In the genomic region with DNA sequence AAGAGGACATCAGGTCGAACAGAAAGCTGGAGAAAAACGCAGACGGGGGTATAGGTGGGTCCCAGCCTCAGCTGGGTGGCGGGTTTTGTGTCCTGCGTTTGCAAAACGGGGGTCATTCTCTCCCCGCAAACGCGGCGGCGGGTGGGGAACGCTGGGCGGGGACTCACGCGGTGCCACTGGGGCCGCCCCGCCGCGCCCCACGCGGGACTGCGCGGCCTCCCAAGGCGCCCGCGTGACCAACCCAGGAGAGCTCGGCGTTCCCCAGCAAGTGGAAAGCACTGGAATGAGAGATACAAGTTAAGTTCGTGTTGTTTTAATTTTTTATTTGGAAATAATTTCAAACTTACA, we compare ENCODE assay signal across 13 cellular contexts. TPM values are rescaled to one million over a fixed set of nuclear protein-coding genes. Genes with fewer than 3 reads are reported as not detected.
DNase-seq lines count a peak whose midpoint lies in the region; ATAC-seq, FAIRE-seq and TF ChIP-seq lines count a peak whose summit lies in the region.
"Had no signal": no experiment of that assay in that cellular context is flagged by ENCODE, and none has a peak within 500 bp of the region (broad histone marks: within the 10 kb centered on the region; RNA-seq: fewer than 3 reads in every experiment).

No MANE protein-coding gene starts in this region.

- H3K9me3 Mint-ChIP-seq in activated CD8-positive, alpha-beta T cell treated with anti-CD3 and anti-CD28 coated beads for 36 hours: no peaks in the 10 kb centered on the region
- no peaks in the 10 kb centered on the region for H3K9me3 Mint-ChIP-seq in activated CD8-positive, alpha-beta T cell treated with anti-CD3 and anti-CD28 coated beads, Interleukin-2, amount 10 ng/mL, durations not matched to agents 7 days and 5 days (ENCODE audit: insufficient read depth)
- no peaks in the 10 kb centered on the region for H3K9me3 Mint-ChIP-seq in natural killer cell

- no peak for DNase-seq in activated CD8-positive, alpha-beta T cell treated with anti-CD3 and anti-CD28 coated beads for 36 hours
- DNase-seq in activated CD8-positive, alpha-beta T cell treated with anti-CD3 and anti-CD28 coated beads, Interleukin-2, amount 10 ng/mL, durations not matched to agents 7 days and 5 days: no peak
- DNase-seq in dorsolateral prefrontal cortex (no peak), natural killer cell (no peak), tibial artery (peak in 1 of 2 donors; percentile 61), GM12891 (ENCODE audit: insufficient read length, low spot score) (no peak), HT-29 (ENCODE audit: low spot score) (no peak)
- DNase-seq: adrenal gland, GF-D8, NCI-H1436 treated with DMSO at 0.1 percent for 48 hours had no signal

- TF ChIP-seq CTCF in activated CD8-positive, alpha-beta T cell treated with anti-CD3 and anti-CD28 coated beads for 36 hours (IDR thresholded peaks at IDR 0.05): no peak
- TF ChIP-seq CTCF in dorsolateral prefrontal cortex (IDR thresholded peaks at IDR 0.05 in 54 of 56, conservative IDR thresholded peaks at IDR 0.05 in 2 of 56; ENCODE audit: low read depth in 1 of 56, partially characterized antibody in 56 of 56) (no peak), natural killer cell (IDR thresholded peaks at IDR 0.05) (no peak), tibial artery (IDR thresholded peaks at IDR 0.05) (no peak)

- peak overlapping the region; percentile 51 for H3K4me3 Mint-ChIP-seq in activated CD8-positive, alpha-beta T cell treated with anti-CD3 and anti-CD28 coated beads for 36 hours
- no peak overlapping the region for H3K4me3 Mint-ChIP-seq in activated CD8-positive, alpha-beta T cell treated with anti-CD3 and anti-CD28 coated beads, Interleukin-2, amount 10 ng/mL, durations not matched to agents 7 days and 5 days
- peak overlapping the region; percentile 84 for H3K4me3 Mint-ChIP-seq in natural killer cell

- H3K27ac ChIP-seq in dorsolateral prefrontal cortex (peak overlapping the region in 3 of 59 donors; percentile 5 to 56 (median 12)), tibial artery (peak overlapping the region; percentile 61 to 63)
- H3K27ac ChIP-seq: adrenal gland had no signal

- intact Hi-C loops in activated CD8-positive, alpha-beta T cell treated with anti-CD3 and anti-CD28 coated beads for 36 hours (cut with micrococcal nuclease): no loop called here
- intact Hi-C loops in dorsolateral prefrontal cortex (cut with DNase I) (no loop called here), natural killer cell (cut with micrococcal nuclease) (loop anchor here (5.0 kb wide), 1 partner anchor 52 kb away; no protein-coding TSS in a partner anchor), tibial artery (cut with DNase I; ENCODE audit: low total_unique reads) (loop anchor here (10.0 kb wide), 1 partner anchor 111 kb away; no protein-coding TSS in a partner anchor)

- TF ChIP-seq POLR2A in GM12891 (IDR thresholded peaks at IDR 0.05; ENCODE audit: low read depth, low read length): no peak

- POLR2A ChIA-PET in activated CD8-positive, alpha-beta T cell treated with anti-CD3 and anti-CD28 coated beads for 36 hours (lab: Charles Lee): no interaction called here
- POLR2A ChIA-PET in activated CD8-positive, alpha-beta T cell treated with anti-CD3 and anti-CD28 coated beads, Interleukin-2, amount 10 ng/mL, durations not matched to agents 7 days and 5 days (lab: Charles Lee): no interaction called here

- no peaks in the 10 kb centered on the region for H3K4me1 Mint-ChIP-seq in activated CD8-positive, alpha-beta T cell treated with anti-CD3 and anti-CD28 coated beads for 36 hours (ENCODE audit: low read depth)
- H3K4me1 Mint-ChIP-seq in activated CD8-positive, alpha-beta T cell treated with anti-CD3 and anti-CD28 coated beads, Interleukin-2, amount 10 ng/mL, durations not matched to agents 7 days and 5 days (ENCODE audit: low read depth): peaks cover 3% of the 10 kb centered on the region
- peaks cover 0 to 12% of the 10 kb centered on the region in 2 donors for H3K4me1 Mint-ChIP-seq in natural killer cell

- no peak for ATAC-seq in activated CD8-positive, alpha-beta T cell treated with anti-CD3 and anti-CD28 coated beads for 36 hours
- no peak for ATAC-seq in activated CD8-positive, alpha-beta T cell treated with anti-CD3 and anti-CD28 coated beads, Interleukin-2, amount 10 ng/mL, durations not matched to agents 7 days and 5 days
- ATAC-seq in natural killer cell: peak; percentile 19 to 41 (median 31)
- no peak for ATAC-seq in GM21515 (IDR thresholded peaks at IDR 0.05; ENCODE audit: unreplicated experiment)

- H3K4me3 ChIP-seq in dorsolateral prefrontal cortex (peak overlapping the region in 51 of 59 donors; percentile 16 to 68 (median 53)), tibial artery (peak overlapping the region; percentile 71 to 78)
- H3K4me3 ChIP-seq: lung had no signal

- H3K27me3 Mint-ChIP-seq in activated CD8-positive, alpha-beta T cell treated with anti-CD3 and anti-CD28 coated beads for 36 hours: peaks cover 27% of the 10 kb centered on the region
- H3K27me3 Mint-ChIP-seq in activated CD8-positive, alpha-beta T cell treated with anti-CD3 and anti-CD28 coated beads, Interleukin-2, amount 10 ng/mL, durations not matched to agents 7 days and 5 days (ENCODE audit: low read depth): peaks cover 34% of the 10 kb centered on the region
- peaks cover 3 to 6% of the 10 kb centered on the region in 2 donors for H3K27me3 Mint-ChIP-seq in natural killer cell (ENCODE audit: low read depth in 2 of 2)

- peaks cover 0 to 4% (median 2%) of the 10 kb centered on the region in 3 donors for H3K36me3 ChIP-seq in tibial artery
- H3K36me3 ChIP-seq: adrenal gland had no signal

- H3K9me3 ChIP-seq in tibial artery: no peaks in the 10 kb centered on the region
- H3K9me3 ChIP-seq: adrenal gland had no signal

- CTCF ChIA-PET in activated CD8-positive, alpha-beta T cell treated with anti-CD3 and anti-CD28 coated beads for 36 hours (lab: Charles Lee): no interaction called here
- CTCF ChIA-PET in activated CD8-positive, alpha-beta T cell treated with anti-CD3 and anti-CD28 coated beads, Interleukin-2, amount 10 ng/mL, durations not matched to agents 7 days and 5 days (lab: Charles Lee): no interaction called here

- H3K4me1 ChIP-seq in tibial artery: peaks cover 0 to 24% (median 15%) of the 10 kb centered on the region in 4 donors

- H3K27me3 ChIP-seq in dorsolateral prefrontal cortex (peaks cover 0 to 58% (median 34%) of the 10 kb centered on the region in 45 donors), tibial artery (no peaks in the 10 kb centered on the region)

- no peak overlapping the region for H3K27ac Mint-ChIP-seq in activated CD8-positive, alpha-beta T cell treated with anti-CD3 and anti-CD28 coated beads for 36 hours
- H3K27ac Mint-ChIP-seq in activated CD8-positive, alpha-beta T cell treated with anti-CD3 and anti-CD28 coated beads, Interleukin-2, amount 10 ng/mL, durations not matched to agents 7 days and 5 days: no peak overlapping the region
- peak overlapping the region in 1 of 2 donors; percentile 63 for H3K27ac Mint-ChIP-seq in natural killer cell

- FAIRE-seq in GM12891 (lab: Jason Lieb, UNC): no peak

- no peaks in the 10 kb centered on the region for H3K36me3 Mint-ChIP-seq in activated CD8-positive, alpha-beta T cell treated with anti-CD3 and anti-CD28 coated beads for 36 hours (ENCODE audit: low read depth)
- H3K36me3 Mint-ChIP-seq in activated CD8-positive, alpha-beta T cell treated with anti-CD3 and anti-CD28 coated beads, Interleukin-2, amount 10 ng/mL, durations not matched to agents 7 days and 5 days (ENCODE audit: low read depth): no peaks in the 10 kb centered on the region
- H3K36me3 Mint-ChIP-seq in natural killer cell: no peaks in the 10 kb centered on the region

TF ChIP-seq in GM12891, 5 proteins besides CTCF, POLR2A, EP300 and RAD21:
- TF ChIP-seq TAF1 (IDR thresholded peaks at IDR 0.05; ENCODE audit: low read depth, low read length): no peak
- TF ChIP-seq POU2F2 (IDR thresholded peaks at IDR 0.05; ENCODE audit: low read depth, low read length): no peak
- no peak for TF ChIP-seq SPI1 (IDR thresholded peaks at IDR 0.05; ENCODE audit: low read depth, low read length)
- TF ChIP-seq PAX5 (IDR thresholded peaks at IDR 0.05; ENCODE audit: insufficient read depth, low read length, severe bottlenecking): no peak
- TF ChIP-seq POLR2AphosphoS5 (IDR thresholded peaks at IDR 0.05; ENCODE audit: low read depth, low read length): no peak

RNA-seq across cellular contexts. Expression of a gene that starts 0.9 kb away (rescaled TPM):
- under 1 TPM in 1 of 2 experiments, not detected in 1; 0.09 TPM for total RNA-seq in activated CD8-positive, alpha-beta T cell treated with anti-CD3 and anti-CD28 coated beads for 36 hours
- not detected for total RNA-seq in activated CD8-positive, alpha-beta T cell treated with anti-CD3 and anti-CD28 coated beads, Interleukin-2, amount 10 ng/mL, durations not matched to agents 7 days and 5 days
- total RNA-seq in dorsolateral prefrontal cortex (10 to 100 TPM in 13 of 120 experiments, 1 to 10 TPM in 107; 2.3 to 26.0 (median 6.4) TPM), natural killer cell (1 to 10 TPM; 2.2 to 4.9 (median 4.7) TPM)
- not detected for polyA plus RNA-seq in GM12891 (2012; ENCODE audit: low read depth, missing spikeins)
- total RNA-seq in HT-29 (2014; rRNA removed; shearing (Covaris generic)): not detected in 2 replicates
- total RNA-seq: epithelial cell of proximal tubule had no signal

Comparison
In these comparisons a context has a peak if more than half of its experiments do, and no peak if none do; other contexts are left out.
1. ATAC-seq: peak in natural killer cell (3 of 3); none in activated CD8-positive, alpha-beta T cell treated with anti-CD3 and anti-CD28 coated beads for 36 hours (single experiment), activated CD8-positive, alpha-beta T cell treated with anti-CD3 and anti-CD28 coated beads, Interleukin-2, amount 10 ng/mL, durations not matched to agents 7 days and 5 days (single experiment) and GM21515 (single experiment).
2. intact Hi-C loops: an anchor here in natural killer cell (5.0 kb wide) and tibial artery (10.0 kb wide); none called in activated CD8-positive, alpha-beta T cell treated with anti-CD3 and anti-CD28 coated beads for 36 hours and dorsolateral prefrontal cortex.